In genomic region chr1:229624906-229625871, GRCh38 we compare ENCODE assay signal across 8 cellular contexts.
DNase-seq lines count a peak whose midpoint lies in the region; ATAC-seq lines count a peak whose summit lies in the region.

No MANE protein-coding gene starts in this region.

- H3K4me1 ChIP-seq in endocrine pancreas (ENCODE audit: control insufficient read depth, insufficient read depth, low read length) = peaks cover 7% of the 10 kb centered on the region

- DNase-seq in AG08395 (ENCODE audit: low spot score) (peak; percentile 67), NCI-H69 (lab: John Stamatoyannopoulos, UW) (peak; percentile 91), midbrain (lab: John Stamatoyannopoulos, UW) (peak; percentile 59)
- DNase-seq in activated CD8-positive, alpha-beta memory T cell treated with anti-CD3 and anti-CD28 coated beads for 4 hours (ENCODE audit: low read depth in 2 of 2) = peak; percentile 16 to 28
- peak; percentile 17 to 33 for DNase-seq in stimulated activated CD8-positive, alpha-beta memory T cell treated with anti-CD3 and anti-CD28 coated beads, Interleukin-2, amount 100 ng/mL, for 48 hours (ENCODE audit: low read depth in 2 of 2)

- no peaks in the 10 kb centered on the region for H3K27me3 ChIP-seq in endocrine pancreas (ENCODE audit: control insufficient read depth, insufficient read depth, low read length)

- ATAC-seq in GM18867 (IDR thresholded peaks at IDR 0.05; ENCODE audit: unreplicated experiment) (peak; percentile 49), HG03108 (IDR thresholded peaks at IDR 0.05; ENCODE audit: unreplicated experiment) (peak; percentile 37)

- H3K9ac ChIP-seq in endocrine pancreas (ENCODE audit: control insufficient read depth, insufficient read depth, low read length) = peak overlapping the region; percentile 94

- H3K9me3 ChIP-seq in endocrine pancreas (ENCODE audit: control insufficient read depth, low read length) = no peaks in the 10 kb centered on the region

- H3K4me3 ChIP-seq in endocrine pancreas (ENCODE audit: control insufficient read depth, insufficient read depth, low read length) = peak overlapping the region; percentile 94

- no peaks in the 10 kb centered on the region for H3K36me3 ChIP-seq in endocrine pancreas (ENCODE audit: control insufficient read depth, insufficient read depth, low read length)

Comparison
In these comparisons a context has a peak if more than half of its experiments do, and no peak if none do; other contexts are left out.
1. Peak in every context shown above with its lines: DNase-seq, ATAC-seq and H3K4me3 ChIP-seq.
2. DNase-seq: peak in every context shown above with its lines; median percentile 91 in NCI-H69; 67 in AG08395; 59 in midbrain; 25 in stimulated activated CD8-positive, alpha-beta memory T cell treated with anti-CD3 and anti-CD28 coated beads, Interleukin-2, amount 100 ng/mL, for 48 hours; 22 in activated CD8-positive, alpha-beta memory T cell treated with anti-CD3 and anti-CD28 coated beads for 4 hours.